Comparison of ENCODE assay signal across 24 cellular contexts in the genomic region with DNA sequence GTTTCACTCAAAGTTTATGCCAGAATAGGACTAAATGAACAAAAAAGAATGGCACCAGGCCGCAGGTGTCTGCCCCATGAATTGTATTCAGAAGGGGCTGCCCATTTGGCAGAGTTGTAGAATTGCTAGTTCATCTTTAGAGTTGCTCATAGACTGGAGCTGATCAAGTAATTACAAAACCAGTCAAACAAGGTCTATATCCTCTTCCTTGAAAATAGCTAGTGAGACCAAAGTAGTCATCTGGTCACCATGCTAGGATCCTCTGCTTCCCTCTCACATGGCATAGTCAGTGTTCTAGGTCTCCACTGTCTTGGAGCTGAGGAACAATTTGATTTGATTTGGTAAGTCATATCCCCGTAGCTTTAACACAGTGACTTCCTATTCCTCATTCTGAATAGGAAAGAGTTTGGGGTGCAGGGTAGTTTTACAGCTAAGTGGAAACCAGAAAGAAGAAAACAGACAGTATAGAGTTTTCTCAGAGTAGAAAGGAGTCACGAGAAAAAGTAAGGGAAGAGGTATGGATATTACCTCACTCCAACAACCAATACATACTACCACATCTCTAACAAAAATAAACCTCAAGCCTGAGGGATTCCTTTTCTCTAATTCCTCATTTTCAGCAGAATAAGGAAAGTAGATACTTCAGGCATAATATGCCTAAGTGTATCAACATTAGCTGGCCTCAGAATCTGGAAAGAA.
DNase-seq lines count a peak whose midpoint lies in the region; ATAC-seq and TF ChIP-seq lines count a peak whose summit lies in the region.
"Had no signal": no experiment of that assay in that cellular context is flagged by ENCODE, and none has a peak within 500 bp of the region (broad histone marks: within the 10 kb centered on the region; RNA-seq: fewer than 3 reads in every experiment).

No MANE protein-coding gene starts in this region.

- no peaks in the 10 kb centered on the region for H4K20me1 ChIP-seq in IMR-90 (ENCODE audit: insufficient read depth, low read length)
- H4K20me1 ChIP-seq: BLaER1 treated with 17β-estradiol and CSF1 and Interleukin-3, amounts not matched to agents 10 nM and 100 nM had no signal

- no CpG with 5 or more reads among the region's 3 CpGs for WGBS in IMR-90 (ENCODE audit: extremely low coverage in 2 of 2, insufficient read length in 1 of 2), 2 experiments

- DNase-seq in IMR-90 (peak; percentile 60), brain microvascular endothelial cell (no peak), progenitor cell of endocrine pancreas (ENCODE audit: low spot score, unreplicated experiment) (no peak), NCI-H226 (no peak), AG08396 (ENCODE audit: low spot score) (no peak)
- no peak for DNase-seq in activated T-cell treated with anti-CD3 and anti-CD28 coated beads, Interleukin-2, amount 50 U/mL, for 72 hours
- DNase-seq: AML-193; CD4-positive, alpha-beta T cell; GOT3; HFFc6; KBM-7; MV-4-11; NCI-H1105; NCI-H1436 treated with DMSO at 0.1 percent for 48 hours; NCI-H1930; NCI-H2107; NCI-H446; NCI-H524 treated with DMSO at 0.1 percent for 48 hours; NCI-H774; SHP77 had no signal

- no peak overlapping the region for H3K9ac ChIP-seq in IMR-90 (ENCODE audit: low read depth, low read length)
- H3K9ac ChIP-seq: BLaER1 treated with 17β-estradiol and CSF1 and Interleukin-3, amounts not matched to agents 10 nM and 100 nM had no signal

- peak overlapping the region; percentile 41 for H2BK5ac ChIP-seq in IMR-90 (ENCODE audit: low read depth, low read length, poor library complexity, severe bottlenecking)

- no peaks in the 10 kb centered on the region for H3K27me3 Mint-ChIP-seq in progenitor cell of endocrine pancreas
- no peaks in the 10 kb centered on the region for H3K27me3 Mint-ChIP-seq in activated T-cell treated with anti-CD3 and anti-CD28 coated beads, Interleukin-2, amount 50 U/mL, for 72 hours (ENCODE audit: low read depth)
- H3K27me3 Mint-ChIP-seq: CD4-positive, alpha-beta T cell had no signal

- no peaks in the 10 kb centered on the region for H3K9me3 Mint-ChIP-seq in progenitor cell of endocrine pancreas (ENCODE audit: low read depth)
- H3K9me3 Mint-ChIP-seq in activated T-cell treated with anti-CD3 and anti-CD28 coated beads, Interleukin-2, amount 50 U/mL, for 72 hours = peaks cover 1 to 2% of the 10 kb centered on the region in 2 donors
- H3K9me3 Mint-ChIP-seq: CD4-positive, alpha-beta T cell; HFFc6 had no signal

- H4K8ac ChIP-seq in IMR-90 (ENCODE audit: low read depth in 2 of 2, low read length in 2 of 2) = no peak overlapping the region

- no peak overlapping the region for H4K91ac ChIP-seq in IMR-90 (ENCODE audit: insufficient read depth, low read depth, low read length)

- peak overlapping the region; percentile 51; the same call in 1 of the 2 replicates for H3K18ac ChIP-seq in IMR-90 (ENCODE audit: low read depth, low read length)

- peak overlapping the region; percentile 38; the same call in 1 of the 2 replicates for H3K4ac ChIP-seq in IMR-90 (ENCODE audit: low read depth, low read length)

- POLR2A ChIA-PET in IMR-90 (lab: Charles Lee; ENCODE audit: unreplicated experiment) = interaction anchor here (0.6 kb wide), 1 partner anchor 781 kb away, joined by 3 read pairs; no protein-coding TSS in a partner anchor

- H3K36me3 ChIP-seq in IMR-90 (ENCODE audit: control insufficient read depth, insufficient read depth, low read length) = no peaks in the 10 kb centered on the region
- H3K36me3 ChIP-seq in brain microvascular endothelial cell (replicated peaks) = no peaks in the 10 kb centered on the region
- H3K36me3 ChIP-seq: HAP-1 had no signal

- ATAC-seq in IMR-90 (ENCODE audit: low read depth) (peak; percentile 54), esophagus mucosa (peak; percentile 65)
- no peak for ATAC-seq in activated T-cell treated with anti-CD3 and anti-CD28 coated beads, Interleukin-2, amount 50 U/mL, for 72 hours (replicated peaks in 1 of 2)

- H3K4me2 ChIP-seq in IMR-90 (ENCODE audit: low read depth, low read length) = peak overlapping the region; percentile 18; the same call in 1 of the 2 replicates
- H3K4me2 ChIP-seq: BLaER1 treated with 17β-estradiol and CSF1 and Interleukin-3, amounts not matched to agents 10 nM and 100 nM had no signal

- CTCF ChIA-PET in IMR-90 (lab: Yijun Ruan, JAX) = interaction anchor here (2.2 kb wide), 1 partner anchor 19 kb away, joined by 7 read pairs; no protein-coding TSS in a partner anchor

- H3K56ac ChIP-seq in IMR-90 (ENCODE audit: extremely low read depth, insufficient read depth, low read length) = no peak overlapping the region

- BruUV-seq in IMR-90 (replicated peaks; lab: Mats Ljungman, UMichigan) = no TSS peak

- TF ChIP-seq CTCF in IMR-90 (conservative IDR thresholded peaks at IDR 0.05; ENCODE audit: low read depth, low read length) (no peak), brain microvascular endothelial cell (IDR thresholded peaks at IDR 0.05; ENCODE audit: low read depth, low read length, missing control alignments) (no peak), progenitor cell of endocrine pancreas (IDR thresholded peaks at IDR 0.05; ENCODE audit: unreplicated experiment) (no peak)

- H2AK9ac ChIP-seq in IMR-90 (replicated peaks; ENCODE audit: low read depth, low read length, poor library complexity) = no peak overlapping the region

- H2AK5ac ChIP-seq in IMR-90 (ENCODE audit: low read depth, low read length) = no peak overlapping the region

- no peak overlapping the region for H3K4me3 Mint-ChIP-seq in progenitor cell of endocrine pancreas (ENCODE audit: low read depth)
- no peak overlapping the region for H3K4me3 Mint-ChIP-seq in activated T-cell treated with anti-CD3 and anti-CD28 coated beads, Interleukin-2, amount 50 U/mL, for 72 hours
- H3K4me3 Mint-ChIP-seq: CD4-positive, alpha-beta T cell; HFFc6 had no signal

- intact Hi-C loops in IMR-90 (cut with micrococcal nuclease) = no loop called here

- H3K9me3 ChIP-seq in IMR-90 (ENCODE audit: control insufficient read depth, insufficient read depth, low read length) = no peaks in the 10 kb centered on the region
- H3K9me3 ChIP-seq: BLaER1 treated with 17β-estradiol and CSF1 and Interleukin-3, amounts not matched to agents 10 nM and 100 nM; HAP-1 had no signal

- H3K4me1 ChIP-seq in IMR-90 (ENCODE audit: control insufficient read depth, insufficient read depth, low read length) = peaks cover 2% of the 10 kb centered on the region; the same call in 1 of the 2 replicates
- H3K4me1 ChIP-seq: HAP-1 had no signal

- in situ Hi-C loops in IMR-90 (cut with MboI; ENCODE audit: low sequenced_read_pairs) (no loop called here), brain microvascular endothelial cell (cut with HindIII; ENCODE audit: low pct_ligation_motif_present, low sequenced_read_pairs) (no loop called here)

- dilution Hi-C loops in IMR-90 (cut with HindIII; ENCODE audit: low sequenced_read_pairs, unreplicated experiment) = no loop called here

- TF ChIP-seq POLR2A in IMR-90 (IDR thresholded peaks at IDR 0.05; ENCODE audit: low read depth, low read length) = no peak

- H2BK15ac ChIP-seq in IMR-90 (ENCODE audit: low read depth, low read length) = 0 out of 3 replicates have a peak overlapping the region, but pooled peaks have one; percentile 9

- H3K4me3 ChIP-seq in IMR-90 (ENCODE audit: insufficient read depth, low read depth, low read length) = no peak overlapping the region
- H3K4me3 ChIP-seq in brain microvascular endothelial cell (ENCODE audit: low read depth, low read length) = no peak overlapping the region
- H3K4me3 ChIP-seq: BLaER1 treated with 17β-estradiol and CSF1 and Interleukin-3, amounts not matched to agents 10 nM and 100 nM; HAP-1 had no signal

- peak overlapping the region; percentile 5 for H3K27ac Mint-ChIP-seq in progenitor cell of endocrine pancreas
- H3K27ac Mint-ChIP-seq in activated T-cell treated with anti-CD3 and anti-CD28 coated beads, Interleukin-2, amount 50 U/mL, for 72 hours = no peak overlapping the region
- H3K27ac Mint-ChIP-seq: CD4-positive, alpha-beta T cell; HFFc6 had no signal

- no peak overlapping the region; the same call in 1 of the 2 replicates for H4K5ac ChIP-seq in IMR-90 (ENCODE audit: low read depth, low read length)

- H3K4me1 Mint-ChIP-seq in progenitor cell of endocrine pancreas (ENCODE audit: low read depth) = no peaks in the 10 kb centered on the region
- no peaks in the 10 kb centered on the region for H3K4me1 Mint-ChIP-seq in activated T-cell treated with anti-CD3 and anti-CD28 coated beads, Interleukin-2, amount 50 U/mL, for 72 hours (ENCODE audit: low read depth)

- peak overlapping the region; percentile 27; the same call in 1 of the 2 replicates for H2BK20ac ChIP-seq in IMR-90 (ENCODE audit: low read depth, low read length)

- no peaks in the 10 kb centered on the region for H3K36me3 Mint-ChIP-seq in progenitor cell of endocrine pancreas (ENCODE audit: insufficient read depth)
- no peaks in the 10 kb centered on the region for H3K36me3 Mint-ChIP-seq in activated T-cell treated with anti-CD3 and anti-CD28 coated beads, Interleukin-2, amount 50 U/mL, for 72 hours (ENCODE audit: insufficient read depth in 2 of 2)

- H2AFZ ChIP-seq in IMR-90 (replicated peaks; ENCODE audit: low read length, poor library complexity) = no peak overlapping the region

- no peaks in the 10 kb centered on the region for H3K79me1 ChIP-seq in IMR-90 (ENCODE audit: low read depth in 1 of 2, low read length in 2 of 2)

- no peaks in the 10 kb centered on the region for H3K27me3 ChIP-seq in IMR-90 (ENCODE audit: control insufficient read depth, insufficient read depth, low read length)
- no peaks in the 10 kb centered on the region for H3K27me3 ChIP-seq in brain microvascular endothelial cell (replicated peaks)
- H3K27me3 ChIP-seq: BLaER1 treated with 17β-estradiol and CSF1 and Interleukin-3, amounts not matched to agents 10 nM and 100 nM had no signal

- no peak overlapping the region; the same call in 1 of the 2 replicates for H3K27ac ChIP-seq in IMR-90 (ENCODE audit: insufficient read depth, low read length)
- peak overlapping the region; percentile 19 for H3K27ac ChIP-seq in brain microvascular endothelial cell
- H3K27ac ChIP-seq: BLaER1 treated with 17β-estradiol and CSF1 and Interleukin-3, amounts not matched to agents 10 nM and 100 nM; RWPE1 had no signal

- H3K14ac ChIP-seq in IMR-90 (replicated peaks; ENCODE audit: low read depth, low read length) = peak overlapping the region; percentile 81

- H3K23ac ChIP-seq in IMR-90 (ENCODE audit: low read depth, low read length) = peak overlapping the region; percentile 73; the same call in 1 of the 2 replicates

- H2BK120ac ChIP-seq in IMR-90 (ENCODE audit: low read depth, low read length) = peak overlapping the region; percentile 47

- no peak for TF ChIP-seq RAD21 in IMR-90 (IDR thresholded peaks at IDR 0.05; ENCODE audit: low read length)

- H3K9me1 ChIP-seq in IMR-90 (ENCODE audit: insufficient read depth, low read length) = no peaks in the 10 kb centered on the region; the same call in 1 of the 2 replicates

TF ChIP-seq in IMR-90, 13 proteins besides CTCF, POLR2A, EP300 and RAD21 (continues in another document):
- TF ChIP-seq SMC3 (IDR thresholded peaks at IDR 0.05; ENCODE audit: low read depth, low read length) (no peak), BHLHE40 (IDR thresholded peaks at IDR 0.05; ENCODE audit: low read depth, low read length) (no peak), MAZ (IDR thresholded peaks at IDR 0.05; ENCODE audit: borderline replicate concordance, low read depth, low read length) (no peak), CEBPB (IDR thresholded peaks at IDR 0.05; ENCODE audit: low read depth, low read length) (no peak)

Comparison
In these comparisons a context has a peak if more than half of its experiments do, and no peak if none do; other contexts are left out.
1. ATAC-seq: peak in IMR-90 (single experiment) and esophagus mucosa (single experiment); none in activated T-cell treated with anti-CD3 and anti-CD28 coated beads, Interleukin-2, amount 50 U/mL, for 72 hours (0 of 2).